In the genomic region with DNA sequence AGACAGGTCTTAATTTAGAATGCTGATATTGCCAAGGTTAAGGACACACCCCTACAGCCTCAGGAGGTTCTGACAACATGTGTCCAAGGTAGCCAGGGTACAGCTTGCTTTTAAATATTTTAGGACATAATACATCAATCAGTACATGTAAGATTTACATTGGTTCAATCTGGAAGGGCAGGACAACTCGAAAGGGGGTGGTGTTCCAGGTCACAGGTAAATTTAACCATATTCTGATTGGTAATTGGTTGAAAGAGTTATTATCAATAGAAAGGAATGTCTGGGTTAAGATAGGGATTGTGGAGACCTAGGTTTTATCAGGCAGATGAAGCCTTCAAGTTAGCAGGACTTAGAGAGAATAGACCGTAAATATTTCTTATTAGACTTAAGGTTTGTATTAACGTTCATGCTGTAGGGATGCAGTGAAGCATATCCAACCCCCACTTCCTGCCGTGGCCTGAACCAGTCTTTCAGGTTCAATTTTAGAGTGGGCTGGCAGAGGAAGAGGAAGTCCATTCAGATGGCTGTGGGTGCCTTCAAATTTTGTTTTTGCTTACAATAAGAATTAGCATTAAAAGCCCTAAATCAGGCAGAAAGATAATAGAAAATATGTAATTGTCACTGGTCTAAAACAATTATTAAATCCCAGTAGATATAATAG, we compare ENCODE assay signal across 12 cellular contexts.
DNase-seq lines count a peak whose midpoint lies in the region; ATAC-seq, FAIRE-seq and TF ChIP-seq lines count a peak whose summit lies in the region.
"Had no signal": no experiment of that assay in that cellular context is flagged by ENCODE, and none has a peak within 500 bp of the region (broad histone marks: within the 10 kb centered on the region; RNA-seq: fewer than 3 reads in every experiment).

No MANE protein-coding gene starts in this region.

- WGBS in body of pancreas, 2 donors = 48 to 57% methylated on average over 4 of the region's 4 CpGs

- H3K27me3 ChIP-seq in bronchial epithelial cell (ENCODE audit: control insufficient read depth, insufficient read depth, low read length) = no peaks in the 10 kb centered on the region
- H3K27me3 ChIP-seq in body of pancreas = no peaks in the 10 kb centered on the region
- no peaks in the 10 kb centered on the region for H3K27me3 ChIP-seq in MG63

- intact Hi-C loops in body of pancreas (cut with DNase I) = no loop called here

- ATAC-seq in GM18517 (IDR thresholded peaks at IDR 0.05; ENCODE audit: unreplicated experiment) = peak; percentile 100
- peak; percentile 99 for ATAC-seq in GM21528 (IDR thresholded peaks at IDR 0.05; ENCODE audit: low FRiP score, unreplicated experiment)
- peak; percentile 98 for ATAC-seq in HG03280 (IDR thresholded peaks at IDR 0.05; ENCODE audit: unreplicated experiment)
- no peak for ATAC-seq in body of pancreas

- no peak overlapping the region for H3K27ac ChIP-seq in body of pancreas

- no peaks in the 10 kb centered on the region for H3K36me3 ChIP-seq in bronchial epithelial cell (ENCODE audit: control insufficient read depth, insufficient read depth, low read length)
- no peaks in the 10 kb centered on the region for H3K36me3 ChIP-seq in body of pancreas (replicated peaks in 1 of 2; ENCODE audit: insufficient read depth in 1 of 2, low read depth in 2 of 2)
- H3K36me3 ChIP-seq in MG63 = no peaks in the 10 kb centered on the region

- no peaks in the 10 kb centered on the region for H3K4me1 ChIP-seq in body of pancreas

- FAIRE-seq in bronchial epithelial cell (lab: Jason Lieb, UNC) = no peak

- TF ChIP-seq CTCF in bronchial epithelial cell (IDR thresholded peaks at IDR 0.05; ENCODE audit: insufficient read depth, low read length, severe bottlenecking) (no peak), body of pancreas (IDR thresholded peaks at IDR 0.05) (no peak)

- H3K9me3 ChIP-seq in body of pancreas (no peaks in the 10 kb centered on the region), MG63 (no peaks in the 10 kb centered on the region)

- DNase-seq in bronchial epithelial cell (ENCODE audit: low read depth) = peak; percentile 6
- DNase-seq in AG08396 (ENCODE audit: low spot score) = no peak
- DNase-seq in body of pancreas = no peak
- DNase-seq in middle frontal gyrus (ENCODE audit: extremely low spot score, low spot score) = no peak
- DNase-seq in MG63 = no peak
- DNase-seq: activated T-cell treated with anti-CD3 and anti-CD28 coated beads for 4 hours, IMR-90, nucleus accumbens, Right ventricle myocardium superior had no signal

- no peak overlapping the region for H3K4me3 ChIP-seq in bronchial epithelial cell (ENCODE audit: low read depth, low read length)
- no peak overlapping the region for H3K4me3 ChIP-seq in body of pancreas
- no peak overlapping the region for H3K4me3 ChIP-seq in MG63

- TF ChIP-seq POLR2A in body of pancreas (IDR thresholded peaks at IDR 0.05) = no peak
